ENCODE assay signal across 2 cellular contexts in the genomic region with DNA sequence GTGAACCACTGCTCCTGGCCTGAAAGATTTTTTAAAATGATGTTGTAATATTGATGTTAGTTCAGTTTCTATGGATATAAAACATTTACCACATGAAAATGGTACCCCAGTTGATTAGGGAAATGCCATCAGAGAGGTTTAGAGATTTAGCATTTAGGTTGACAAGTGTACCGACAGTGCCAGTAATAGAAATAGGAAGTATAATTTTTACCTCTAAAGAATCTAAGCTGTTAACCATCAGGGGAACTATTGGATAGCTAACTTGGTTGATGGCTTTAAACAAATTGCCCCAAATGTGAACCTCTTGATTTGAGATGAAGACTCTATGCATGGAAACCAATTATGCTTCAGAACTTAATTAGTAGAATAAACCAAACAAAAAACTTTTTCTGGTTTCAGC.
TF ChIP-seq lines count a peak whose summit lies in the region.

No MANE protein-coding gene starts in this region.

TF ChIP-seq in SK-N-SH, 30 proteins besides CTCF, POLR2A, EP300 and RAD21 (continued from another document):
- TF ChIP-seq, protein P1, sequence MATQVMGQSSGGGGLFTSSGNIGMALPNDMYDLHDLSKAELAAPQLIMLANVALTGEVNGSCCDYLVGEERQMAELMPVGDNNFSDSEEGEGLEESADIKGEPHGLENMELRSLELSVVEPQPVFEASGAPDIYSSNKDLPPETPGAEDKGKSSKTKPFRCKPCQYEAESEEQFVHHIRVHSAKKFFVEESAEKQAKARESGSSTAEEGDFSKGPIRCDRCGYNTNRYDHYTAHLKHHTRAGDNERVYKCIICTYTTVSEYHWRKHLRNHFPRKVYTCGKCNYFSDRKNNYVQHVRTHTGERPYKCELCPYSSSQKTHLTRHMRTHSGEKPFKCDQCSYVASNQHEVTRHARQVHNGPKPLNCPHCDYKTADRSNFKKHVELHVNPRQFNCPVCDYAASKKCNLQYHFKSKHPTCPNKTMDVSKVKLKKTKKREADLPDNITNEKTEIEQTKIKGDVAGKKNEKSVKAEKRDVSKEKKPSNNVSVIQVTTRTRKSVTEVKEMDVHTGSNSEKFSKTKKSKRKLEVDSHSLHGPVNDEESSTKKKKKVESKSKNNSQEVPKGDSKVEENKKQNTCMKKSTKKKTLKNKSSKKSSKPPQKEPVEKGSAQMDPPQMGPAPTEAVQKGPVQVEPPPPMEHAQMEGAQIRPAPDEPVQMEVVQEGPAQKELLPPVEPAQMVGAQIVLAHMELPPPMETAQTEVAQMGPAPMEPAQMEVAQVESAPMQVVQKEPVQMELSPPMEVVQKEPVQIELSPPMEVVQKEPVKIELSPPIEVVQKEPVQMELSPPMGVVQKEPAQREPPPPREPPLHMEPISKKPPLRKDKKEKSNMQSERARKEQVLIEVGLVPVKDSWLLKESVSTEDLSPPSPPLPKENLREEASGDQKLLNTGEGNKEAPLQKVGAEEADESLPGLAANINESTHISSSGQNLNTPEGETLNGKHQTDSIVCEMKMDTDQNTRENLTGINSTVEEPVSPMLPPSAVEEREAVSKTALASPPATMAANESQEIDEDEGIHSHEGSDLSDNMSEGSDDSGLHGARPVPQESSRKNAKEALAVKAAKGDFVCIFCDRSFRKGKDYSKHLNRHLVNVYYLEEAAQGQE (IDR thresholded peaks at IDR 0.05; ENCODE audit: low read depth, low read length), result no peak
- no peak for TF ChIP-seq SMC3 (IDR thresholded peaks at IDR 0.05; ENCODE audit: low read depth, low read length)
- no peak for TF ChIP-seq POLR2AphosphoS5 (IDR thresholded peaks at IDR 0.05; ENCODE audit: low read depth, low read length)
- TF ChIP-seq RCOR1 (IDR thresholded peaks at IDR 0.05; ENCODE audit: low read length), result no peak
- no peak for TF ChIP-seq RFX5 (IDR thresholded peaks at IDR 0.05; ENCODE audit: low read length)
- TF ChIP-seq TEAD4 (IDR thresholded peaks at IDR 0.05; ENCODE audit: borderline replicate concordance, insufficient read depth), result no peak
- TF ChIP-seq SIN3A (IDR thresholded peaks at IDR 0.05; ENCODE audit: borderline replicate concordance, low read depth, low read length), result no peak
- TF ChIP-seq FOXJ3 (CRISPR knock-in tag; IDR thresholded peaks at IDR 0.05), result no peak
- no peak for TF ChIP-seq CHD2 (IDR thresholded peaks at IDR 0.05; ENCODE audit: low read length, partially characterized antibody)
- TF ChIP-seq ELF1 (IDR thresholded peaks at IDR 0.05), result no peak
- no peak for TF ChIP-seq NFIC (IDR thresholded peaks at IDR 0.05; ENCODE audit: borderline replicate concordance)
- no peak for TF ChIP-seq FOXM1 (IDR thresholded peaks at IDR 0.05; ENCODE audit: low read depth)
- TF ChIP-seq, protein P2, sequence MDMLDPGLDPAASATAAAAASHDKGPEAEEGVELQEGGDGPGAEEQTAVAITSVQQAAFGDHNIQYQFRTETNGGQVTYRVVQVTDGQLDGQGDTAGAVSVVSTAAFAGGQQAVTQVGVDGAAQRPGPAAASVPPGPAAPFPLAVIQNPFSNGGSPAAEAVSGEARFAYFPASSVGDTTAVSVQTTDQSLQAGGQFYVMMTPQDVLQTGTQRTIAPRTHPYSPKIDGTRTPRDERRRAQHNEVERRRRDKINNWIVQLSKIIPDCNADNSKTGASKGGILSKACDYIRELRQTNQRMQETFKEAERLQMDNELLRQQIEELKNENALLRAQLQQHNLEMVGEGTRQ (IDR thresholded peaks at IDR 0.05; ENCODE audit: borderline replicate concordance, low read depth, low read length), result no peak
- no peak for TF ChIP-seq GABPA (IDR thresholded peaks at IDR 0.05; ENCODE audit: low read depth)
- TF ChIP-seq TCF12 (IDR thresholded peaks at IDR 0.05), result no peak
- no peak for TF ChIP-seq YY1 (IDR thresholded peaks at IDR 0.05; ENCODE audit: low read depth)
- no peak for TF ChIP-seq EZH2phosphoT487 (IDR thresholded peaks at IDR 0.05; ENCODE audit: borderline replicate concordance, low read depth)
- TF ChIP-seq RXRA (IDR thresholded peaks at IDR 0.05; ENCODE audit: borderline replicate concordance, low read depth), result no peak

TF ChIP-seq in SK-N-SH treated with all-trans-retinoic acid at 6 μM for 48 hours, 23 proteins besides CTCF, POLR2A, EP300 and RAD21 (continued from another document):
- TF ChIP-seq, protein P3, sequence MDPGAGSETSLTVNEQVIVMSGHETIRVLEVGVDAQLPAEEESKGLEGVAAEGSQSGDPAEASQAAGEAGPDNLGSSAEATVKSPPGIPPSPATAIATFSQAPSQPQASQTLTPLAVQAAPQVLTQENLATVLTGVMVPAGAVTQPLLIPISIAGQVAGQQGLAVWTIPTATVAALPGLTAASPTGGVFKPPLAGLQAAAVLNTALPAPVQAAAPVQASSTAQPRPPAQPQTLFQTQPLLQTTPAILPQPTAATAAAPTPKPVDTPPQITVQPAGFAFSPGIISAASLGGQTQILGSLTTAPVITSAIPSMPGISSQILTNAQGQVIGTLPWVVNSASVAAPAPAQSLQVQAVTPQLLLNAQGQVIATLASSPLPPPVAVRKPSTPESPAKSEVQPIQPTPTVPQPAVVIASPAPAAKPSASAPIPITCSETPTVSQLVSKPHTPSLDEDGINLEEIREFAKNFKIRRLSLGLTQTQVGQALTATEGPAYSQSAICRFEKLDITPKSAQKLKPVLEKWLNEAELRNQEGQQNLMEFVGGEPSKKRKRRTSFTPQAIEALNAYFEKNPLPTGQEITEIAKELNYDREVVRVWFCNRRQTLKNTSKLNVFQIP (CRISPR knock-in tag; IDR thresholded peaks at IDR 0.05; ENCODE audit: borderline replicate concordance, low read depth), result no peak
- no peak for TF ChIP-seq ZNF8 (CRISPR knock-in tag; IDR thresholded peaks at IDR 0.05)
- TF ChIP-seq, protein P4, sequence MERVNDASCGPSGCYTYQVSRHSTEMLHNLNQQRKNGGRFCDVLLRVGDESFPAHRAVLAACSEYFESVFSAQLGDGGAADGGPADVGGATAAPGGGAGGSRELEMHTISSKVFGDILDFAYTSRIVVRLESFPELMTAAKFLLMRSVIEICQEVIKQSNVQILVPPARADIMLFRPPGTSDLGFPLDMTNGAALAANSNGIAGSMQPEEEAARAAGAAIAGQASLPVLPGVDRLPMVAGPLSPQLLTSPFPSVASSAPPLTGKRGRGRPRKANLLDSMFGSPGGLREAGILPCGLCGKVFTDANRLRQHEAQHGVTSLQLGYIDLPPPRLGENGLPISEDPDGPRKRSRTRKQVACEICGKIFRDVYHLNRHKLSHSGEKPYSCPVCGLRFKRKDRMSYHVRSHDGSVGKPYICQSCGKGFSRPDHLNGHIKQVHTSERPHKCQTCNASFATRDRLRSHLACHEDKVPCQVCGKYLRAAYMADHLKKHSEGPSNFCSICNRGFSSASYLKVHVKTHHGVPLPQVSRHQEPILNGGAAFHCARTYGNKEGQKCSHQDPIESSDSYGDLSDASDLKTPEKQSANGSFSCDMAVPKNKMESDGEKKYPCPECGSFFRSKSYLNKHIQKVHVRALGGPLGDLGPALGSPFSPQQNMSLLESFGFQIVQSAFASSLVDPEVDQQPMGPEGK (CRISPR knock-in tag; IDR thresholded peaks at IDR 0.05; ENCODE audit: borderline replicate concordance), result no peak
- no peak for TF ChIP-seq OSR1 (CRISPR knock-in tag; IDR thresholded peaks at IDR 0.05)
- TF ChIP-seq, protein P5, sequence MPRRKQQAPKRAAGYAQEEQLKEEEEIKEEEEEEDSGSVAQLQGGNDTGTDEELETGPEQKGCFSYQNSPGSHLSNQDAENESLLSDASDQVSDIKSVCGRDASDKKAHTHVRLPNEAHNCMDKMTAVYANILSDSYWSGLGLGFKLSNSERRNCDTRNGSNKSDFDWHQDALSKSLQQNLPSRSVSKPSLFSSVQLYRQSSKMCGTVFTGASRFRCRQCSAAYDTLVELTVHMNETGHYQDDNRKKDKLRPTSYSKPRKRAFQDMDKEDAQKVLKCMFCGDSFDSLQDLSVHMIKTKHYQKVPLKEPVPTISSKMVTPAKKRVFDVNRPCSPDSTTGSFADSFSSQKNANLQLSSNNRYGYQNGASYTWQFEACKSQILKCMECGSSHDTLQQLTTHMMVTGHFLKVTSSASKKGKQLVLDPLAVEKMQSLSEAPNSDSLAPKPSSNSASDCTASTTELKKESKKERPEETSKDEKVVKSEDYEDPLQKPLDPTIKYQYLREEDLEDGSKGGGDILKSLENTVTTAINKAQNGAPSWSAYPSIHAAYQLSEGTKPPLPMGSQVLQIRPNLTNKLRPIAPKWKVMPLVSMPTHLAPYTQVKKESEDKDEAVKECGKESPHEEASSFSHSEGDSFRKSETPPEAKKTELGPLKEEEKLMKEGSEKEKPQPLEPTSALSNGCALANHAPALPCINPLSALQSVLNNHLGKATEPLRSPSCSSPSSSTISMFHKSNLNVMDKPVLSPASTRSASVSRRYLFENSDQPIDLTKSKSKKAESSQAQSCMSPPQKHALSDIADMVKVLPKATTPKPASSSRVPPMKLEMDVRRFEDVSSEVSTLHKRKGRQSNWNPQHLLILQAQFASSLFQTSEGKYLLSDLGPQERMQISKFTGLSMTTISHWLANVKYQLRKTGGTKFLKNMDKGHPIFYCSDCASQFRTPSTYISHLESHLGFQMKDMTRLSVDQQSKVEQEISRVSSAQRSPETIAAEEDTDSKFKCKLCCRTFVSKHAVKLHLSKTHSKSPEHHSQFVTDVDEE (CRISPR knock-in tag; IDR thresholded peaks at IDR 0.05), result no peak
- no peak for TF ChIP-seq ZFP30 (CRISPR knock-in tag; IDR thresholded peaks at IDR 0.05)
